ENCODE assay signal across 9 cellular contexts in genomic region chr2:54977149-54977548, GRCh38.
A peak's percentile ranks its signal among the peaks of the same experiment; 100 is the strongest.
DNase-seq lines count a peak whose midpoint lies in the region; ATAC-seq lines count a peak whose summit lies in the region.
"Had no signal": no experiment of that assay in that cellular context is flagged by ENCODE, and none has a peak within 500 bp of the region (broad histone marks: within the 10 kb centered on the region; RNA-seq: fewer than 3 reads in every experiment).

No MANE protein-coding gene starts in this region.

- H3K27me3 ChIP-seq in skeletal muscle tissue (ENCODE audit: control insufficient read depth in 3 of 3, insufficient read depth in 3 of 3, low read length in 3 of 3): no peaks in the 10 kb centered on the region

- H3K27ac ChIP-seq in skeletal muscle tissue (ENCODE audit: low read depth, low read length): peak overlapping the region; percentile 98

- peak; percentile 91 for ATAC-seq in GM19043 (IDR thresholded peaks at IDR 0.05; ENCODE audit: low read depth, unreplicated experiment)
- ATAC-seq in HG02759 (IDR thresholded peaks at IDR 0.05; ENCODE audit: unreplicated experiment): peak; percentile 95

- DNase-seq in RPMI8226: peak; percentile 55
- DNase-seq in NCI-H2196 treated with DMSO at 0.1 percent for 48 hours (lab: John Stamatoyannopoulos, UW; ENCODE audit: unreplicated experiment): no peak
- DNase-seq in stimulated activated CD4-positive, alpha-beta T cell treated with anti-CD3 and anti-CD28 coated beads, Interleukin-1b, Interleukin-23, amount 100 ng/mL, for 48 hours: no peak
- no peak for DNase-seq in GOT3 (lab: John Stamatoyannopoulos, UW)
- no peak for DNase-seq in NCI-H345 treated with DMSO at 0.1 percent for 48 hours (lab: John Stamatoyannopoulos, UW; ENCODE audit: unreplicated experiment)
- DNase-seq: NCI-H510A treated with DMSO at 0.1 percent for 48 hours had no signal

- H3K9ac ChIP-seq in skeletal muscle tissue (ENCODE audit: low read depth in 1 of 3, low read length in 3 of 3): peak overlapping the region; percentile 41 to 71 (median 63)

- H3K4me1 ChIP-seq in skeletal muscle tissue (ENCODE audit: control insufficient read depth in 3 of 3, insufficient read depth in 3 of 3, low read length in 3 of 3): peaks cover 48 to 75% (median 57%) of the 10 kb centered on the region in 3 donors

- peak overlapping the region in 2 of 3 donors; percentile 12 to 15 for H3K4me3 ChIP-seq in skeletal muscle tissue (ENCODE audit: low read length in 3 of 3)

- no peaks in the 10 kb centered on the region for H3K9me3 ChIP-seq in skeletal muscle tissue (ENCODE audit: control insufficient read depth in 3 of 3, low read length in 3 of 3)

- H3K36me3 ChIP-seq in skeletal muscle tissue (ENCODE audit: control insufficient read depth in 3 of 3, insufficient read depth in 3 of 3, low read length in 3 of 3): peaks cover 2% of the 10 kb centered on the region in 3 donors
